1 cellular context compared by ENCODE assay signal in the genomic region with DNA sequence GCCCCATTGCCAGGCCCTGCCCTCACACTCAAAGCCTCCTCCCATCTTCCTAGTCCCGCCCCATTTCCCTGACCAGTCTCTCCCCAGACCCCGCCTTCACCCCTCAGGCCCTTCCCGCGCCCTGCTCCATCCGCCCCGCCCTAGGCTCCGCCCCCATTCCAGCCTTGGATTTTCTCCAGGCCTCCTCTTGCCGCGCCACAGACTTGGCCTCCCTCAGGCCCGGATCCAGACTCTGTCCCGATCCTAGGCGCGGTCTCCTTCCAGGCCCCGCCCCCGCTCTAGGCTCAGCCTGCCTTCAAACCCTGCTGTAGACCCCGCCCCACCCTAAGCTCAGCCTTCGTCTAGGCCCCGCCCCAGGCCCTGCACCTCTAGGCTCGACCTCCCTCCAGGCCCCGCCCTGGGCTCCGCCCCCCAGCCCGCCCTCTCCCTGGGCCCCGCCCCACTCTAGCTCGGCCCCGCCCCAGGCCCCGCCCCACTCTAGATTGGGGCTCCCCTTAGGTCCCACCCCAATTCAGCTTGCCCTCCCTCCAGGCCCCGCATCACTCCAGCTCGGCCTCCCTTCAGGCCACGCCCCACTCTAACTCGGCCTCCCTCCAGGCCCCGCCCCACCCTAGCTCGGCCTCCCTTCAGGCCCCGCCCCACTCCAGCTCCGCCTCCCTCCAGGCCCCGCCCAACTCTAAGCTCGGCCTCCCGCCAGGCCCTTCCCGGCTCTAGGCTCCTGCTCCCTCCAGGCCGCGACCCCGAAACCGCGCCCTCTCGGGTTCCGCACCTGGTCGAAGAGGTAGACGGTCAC.
TF ChIP-seq lines count a peak whose summit lies in the region.

No MANE protein-coding gene starts in this region.

TF ChIP-seq in K562, 482 proteins besides CTCF, POLR2A, EP300 and RAD21 (continued from another document and continues in another):
- TF ChIP-seq, protein P1, sequence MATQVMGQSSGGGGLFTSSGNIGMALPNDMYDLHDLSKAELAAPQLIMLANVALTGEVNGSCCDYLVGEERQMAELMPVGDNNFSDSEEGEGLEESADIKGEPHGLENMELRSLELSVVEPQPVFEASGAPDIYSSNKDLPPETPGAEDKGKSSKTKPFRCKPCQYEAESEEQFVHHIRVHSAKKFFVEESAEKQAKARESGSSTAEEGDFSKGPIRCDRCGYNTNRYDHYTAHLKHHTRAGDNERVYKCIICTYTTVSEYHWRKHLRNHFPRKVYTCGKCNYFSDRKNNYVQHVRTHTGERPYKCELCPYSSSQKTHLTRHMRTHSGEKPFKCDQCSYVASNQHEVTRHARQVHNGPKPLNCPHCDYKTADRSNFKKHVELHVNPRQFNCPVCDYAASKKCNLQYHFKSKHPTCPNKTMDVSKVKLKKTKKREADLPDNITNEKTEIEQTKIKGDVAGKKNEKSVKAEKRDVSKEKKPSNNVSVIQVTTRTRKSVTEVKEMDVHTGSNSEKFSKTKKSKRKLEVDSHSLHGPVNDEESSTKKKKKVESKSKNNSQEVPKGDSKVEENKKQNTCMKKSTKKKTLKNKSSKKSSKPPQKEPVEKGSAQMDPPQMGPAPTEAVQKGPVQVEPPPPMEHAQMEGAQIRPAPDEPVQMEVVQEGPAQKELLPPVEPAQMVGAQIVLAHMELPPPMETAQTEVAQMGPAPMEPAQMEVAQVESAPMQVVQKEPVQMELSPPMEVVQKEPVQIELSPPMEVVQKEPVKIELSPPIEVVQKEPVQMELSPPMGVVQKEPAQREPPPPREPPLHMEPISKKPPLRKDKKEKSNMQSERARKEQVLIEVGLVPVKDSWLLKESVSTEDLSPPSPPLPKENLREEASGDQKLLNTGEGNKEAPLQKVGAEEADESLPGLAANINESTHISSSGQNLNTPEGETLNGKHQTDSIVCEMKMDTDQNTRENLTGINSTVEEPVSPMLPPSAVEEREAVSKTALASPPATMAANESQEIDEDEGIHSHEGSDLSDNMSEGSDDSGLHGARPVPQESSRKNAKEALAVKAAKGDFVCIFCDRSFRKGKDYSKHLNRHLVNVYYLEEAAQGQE (CRISPR knock-in tag; IDR thresholded peaks at IDR 0.05; ENCODE audit: low read depth): 0 out of 2 replicates have a peak, but pooled peaks have one; percentile 22
- TF ChIP-seq HEY1 (CRISPR knock-in tag; IDR thresholded peaks at IDR 0.05; ENCODE audit: borderline replicate concordance) (0 out of 2 replicates have a peak, but pooled peaks have one; percentile 19), BRCA1 (IDR thresholded peaks at IDR 0.05) (no peak), BRCA1 (CRISPR knock-in tag; IDR thresholded peaks at IDR 0.05) (no peak), NFYB (IDR thresholded peaks at IDR 0.05; ENCODE audit: extremely low read depth, insufficient read length) (no peak), KDM5B (IDR thresholded peaks at IDR 0.05; ENCODE audit: insufficient replicate concordance, low read depth, low read length) (peak; percentile 72), CCNT2 (IDR thresholded peaks at IDR 0.05; ENCODE audit: borderline replicate concordance, extremely low read depth, insufficient read length, low read depth, low read length) (peak; percentile 35), NFIC (IDR thresholded peaks at IDR 0.05) (peak; percentile 46), BCL6 (CRISPR knock-in tag; IDR thresholded peaks at IDR 0.05) (no peak), TEAD1 (CRISPR knock-in tag; IDR thresholded peaks at IDR 0.05) (peak in 1 of 2 experiments; percentile 76; a peak in 1 of 4 replicates), CREB1 (IDR thresholded peaks at IDR 0.05) (peak; percentile 38; the same call in 1 of the 2 replicates), CREB1 (CRISPR knock-in tag; IDR thresholded peaks at IDR 0.05) (no peak), CHCHD3 (CRISPR knock-in tag; IDR thresholded peaks at IDR 0.05) (no peak), ZNF217 (CRISPR knock-in tag; IDR thresholded peaks at IDR 0.05) (no peak), SUPT5H (IDR thresholded peaks at IDR 0.05) (peak; percentile 74), PML (IDR thresholded peaks at IDR 0.05; ENCODE audit: low read length) (peak; percentile 42; the same call in 1 of the 2 replicates), SLC30A9 (CRISPR knock-in tag; IDR thresholded peaks at IDR 0.05) (no peak), TEAD4 (IDR thresholded peaks at IDR 0.05; ENCODE audit: low read length) (0 out of 2 replicates have a peak, but pooled peaks have one; percentile 31), TEAD4 (CRISPR knock-in tag; IDR thresholded peaks at IDR 0.05; ENCODE audit: borderline replicate concordance) (no peak), MEF2D (tag; conservative IDR thresholded peaks at IDR 0.05; ENCODE audit: low read depth) (no peak), ZNF263 (CRISPR knock-in tag; IDR thresholded peaks at IDR 0.05; ENCODE audit: borderline replicate concordance) (peak; percentile 82; the same call in 1 of the 2 replicates), RBFOX2 (IDR thresholded peaks at IDR 0.05; ENCODE audit: low read depth, low read length) (peak; percentile 79), KDM1A (IDR thresholded peaks at IDR 0.05) (no peak), SMARCB1 (IDR thresholded peaks at IDR 0.05; ENCODE audit: insufficient read length, low read depth) (no peak), NCOA1 (IDR thresholded peaks at IDR 0.05; ENCODE audit: low read depth) (no peak), NRF1 (conservative IDR thresholded peaks at IDR 0.05 in 1 of 2, IDR thresholded peaks at IDR 0.05 in 1 of 2) (peak; percentile 20 to 62; a peak in 3 of 4 replicates), SIN3B (IDR thresholded peaks at IDR 0.05; ENCODE audit: low read depth) (no peak), ZNF785 (CRISPR knock-in tag; IDR thresholded peaks at IDR 0.05) (no peak), SIN3A (IDR thresholded peaks at IDR 0.05; ENCODE audit: borderline replicate concordance in 2 of 2, control insufficient read depth in 1 of 2, low read depth in 2 of 2, low read length in 2 of 2) (no peak; a peak in 1 of 4 replicates), FOXJ3 (CRISPR knock-in tag; IDR thresholded peaks at IDR 0.05) (no peak), MYC (IDR thresholded peaks at IDR 0.05; ENCODE audit: low read depth, low read length) (0 out of 2 replicates have a peak, but pooled peaks have one; percentile 18), MYC (CRISPR knock-in tag; IDR thresholded peaks at IDR 0.05; ENCODE audit: borderline replicate concordance, low read depth) (no peak), RB1 (IDR thresholded peaks at IDR 0.05; ENCODE audit: low read depth) (peak; percentile 63; the same call in 1 of the 2 replicates), NFATC3 (IDR thresholded peaks at IDR 0.05) (no peak), POLR2G (IDR thresholded peaks at IDR 0.05; ENCODE audit: low read depth, low read length) (peak; percentile 84)
- TF ChIP-seq, protein P2, sequence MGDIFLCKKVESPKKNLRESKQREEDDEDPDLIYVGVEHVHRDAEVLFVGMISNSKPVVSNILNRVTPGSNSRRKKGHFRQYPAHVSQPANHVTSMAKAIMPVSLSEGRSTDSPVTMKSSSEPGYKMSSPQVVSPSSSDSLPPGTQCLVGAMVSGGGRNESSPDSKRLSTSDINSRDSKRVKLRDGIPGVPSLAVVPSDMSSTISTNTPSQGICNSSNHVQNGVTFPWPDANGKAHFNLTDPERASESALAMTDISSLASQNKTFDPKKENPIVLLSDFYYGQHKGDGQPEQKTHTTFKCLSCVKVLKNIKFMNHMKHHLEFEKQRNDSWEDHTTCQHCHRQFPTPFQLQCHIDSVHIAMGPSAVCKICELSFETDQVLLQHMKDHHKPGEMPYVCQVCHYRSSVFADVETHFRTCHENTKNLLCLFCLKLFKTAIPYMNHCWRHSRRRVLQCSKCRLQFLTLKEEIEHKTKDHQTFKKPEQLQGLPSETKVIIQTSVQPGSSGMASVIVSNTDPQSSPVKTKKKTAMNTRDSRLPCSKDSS (IDR thresholded peaks at IDR 0.05; ENCODE audit: low read depth, partially characterized antibody): no peak
- TF ChIP-seq, protein P3, sequence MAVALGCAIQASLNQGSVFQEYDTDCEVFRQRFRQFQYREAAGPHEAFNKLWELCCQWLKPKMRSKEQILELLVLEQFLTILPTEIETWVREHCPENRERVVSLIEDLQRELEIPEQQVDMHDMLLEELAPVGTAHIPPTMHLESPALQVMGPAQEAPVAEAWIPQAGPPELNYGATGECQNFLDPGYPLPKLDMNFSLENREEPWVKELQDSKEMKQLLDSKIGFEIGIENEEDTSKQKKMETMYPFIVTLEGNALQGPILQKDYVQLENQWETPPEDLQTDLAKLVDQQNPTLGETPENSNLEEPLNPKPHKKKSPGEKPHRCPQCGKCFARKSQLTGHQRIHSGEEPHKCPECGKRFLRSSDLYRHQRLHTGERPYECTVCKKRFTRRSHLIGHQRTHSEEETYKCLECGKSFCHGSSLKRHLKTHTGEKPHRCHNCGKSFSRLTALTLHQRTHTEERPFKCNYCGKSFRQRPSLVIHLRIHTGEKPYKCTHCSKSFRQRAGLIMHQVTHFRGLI (CRISPR knock-in tag; IDR thresholded peaks at IDR 0.05): no peak
- TF ChIP-seq, protein P4, sequence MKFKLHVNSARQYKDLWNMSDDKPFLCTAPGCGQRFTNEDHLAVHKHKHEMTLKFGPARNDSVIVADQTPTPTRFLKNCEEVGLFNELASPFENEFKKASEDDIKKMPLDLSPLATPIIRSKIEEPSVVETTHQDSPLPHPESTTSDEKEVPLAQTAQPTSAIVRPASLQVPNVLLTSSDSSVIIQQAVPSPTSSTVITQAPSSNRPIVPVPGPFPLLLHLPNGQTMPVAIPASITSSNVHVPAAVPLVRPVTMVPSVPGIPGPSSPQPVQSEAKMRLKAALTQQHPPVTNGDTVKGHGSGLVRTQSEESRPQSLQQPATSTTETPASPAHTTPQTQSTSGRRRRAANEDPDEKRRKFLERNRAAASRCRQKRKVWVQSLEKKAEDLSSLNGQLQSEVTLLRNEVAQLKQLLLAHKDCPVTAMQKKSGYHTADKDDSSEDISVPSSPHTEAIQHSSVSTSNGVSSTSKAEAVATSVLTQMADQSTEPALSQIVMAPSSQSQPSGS (CRISPR knock-in tag; IDR thresholded peaks at IDR 0.05): no peak
- TF ChIP-seq, protein P5, sequence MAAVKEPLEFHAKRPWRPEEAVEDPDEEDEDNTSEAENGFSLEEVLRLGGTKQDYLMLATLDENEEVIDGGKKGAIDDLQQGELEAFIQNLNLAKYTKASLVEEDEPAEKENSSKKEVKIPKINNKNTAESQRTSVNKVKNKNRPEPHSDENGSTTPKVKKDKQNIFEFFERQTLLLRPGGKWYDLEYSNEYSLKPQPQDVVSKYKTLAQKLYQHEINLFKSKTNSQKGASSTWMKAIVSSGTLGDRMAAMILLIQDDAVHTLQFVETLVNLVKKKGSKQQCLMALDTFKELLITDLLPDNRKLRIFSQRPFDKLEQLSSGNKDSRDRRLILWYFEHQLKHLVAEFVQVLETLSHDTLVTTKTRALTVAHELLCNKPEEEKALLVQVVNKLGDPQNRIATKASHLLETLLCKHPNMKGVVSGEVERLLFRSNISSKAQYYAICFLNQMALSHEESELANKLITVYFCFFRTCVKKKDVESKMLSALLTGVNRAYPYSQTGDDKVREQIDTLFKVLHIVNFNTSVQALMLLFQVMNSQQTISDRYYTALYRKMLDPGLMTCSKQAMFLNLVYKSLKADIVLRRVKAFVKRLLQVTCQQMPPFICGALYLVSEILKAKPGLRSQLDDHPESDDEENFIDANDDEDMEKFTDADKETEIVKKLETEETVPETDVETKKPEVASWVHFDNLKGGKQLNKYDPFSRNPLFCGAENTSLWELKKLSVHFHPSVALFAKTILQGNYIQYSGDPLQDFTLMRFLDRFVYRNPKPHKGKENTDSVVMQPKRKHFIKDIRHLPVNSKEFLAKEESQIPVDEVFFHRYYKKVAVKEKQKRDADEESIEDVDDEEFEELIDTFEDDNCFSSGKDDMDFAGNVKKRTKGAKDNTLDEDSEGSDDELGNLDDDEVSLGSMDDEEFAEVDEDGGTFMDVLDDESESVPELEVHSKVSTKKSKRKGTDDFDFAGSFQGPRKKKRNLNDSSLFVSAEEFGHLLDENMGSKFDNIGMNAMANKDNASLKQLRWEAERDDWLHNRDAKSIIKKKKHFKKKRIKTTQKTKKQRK (IDR thresholded peaks at IDR 0.05; ENCODE audit: borderline replicate concordance, low read depth, low read length): no peak
- TF ChIP-seq, protein P6, sequence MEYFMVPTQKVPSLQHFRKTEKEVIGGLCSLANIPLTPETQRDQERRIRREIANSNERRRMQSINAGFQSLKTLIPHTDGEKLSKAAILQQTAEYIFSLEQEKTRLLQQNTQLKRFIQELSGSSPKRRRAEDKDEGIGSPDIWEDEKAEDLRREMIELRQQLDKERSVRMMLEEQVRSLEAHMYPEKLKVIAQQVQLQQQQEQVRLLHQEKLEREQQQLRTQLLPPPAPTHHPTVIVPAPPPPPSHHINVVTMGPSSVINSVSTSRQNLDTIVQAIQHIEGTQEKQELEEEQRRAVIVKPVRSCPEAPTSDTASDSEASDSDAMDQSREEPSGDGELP (CRISPR knock-in tag; IDR thresholded peaks at IDR 0.05; ENCODE audit: borderline replicate concordance): peak; percentile 60; the same call in 1 of the 2 replicates
- TF ChIP-seq, protein P7, sequence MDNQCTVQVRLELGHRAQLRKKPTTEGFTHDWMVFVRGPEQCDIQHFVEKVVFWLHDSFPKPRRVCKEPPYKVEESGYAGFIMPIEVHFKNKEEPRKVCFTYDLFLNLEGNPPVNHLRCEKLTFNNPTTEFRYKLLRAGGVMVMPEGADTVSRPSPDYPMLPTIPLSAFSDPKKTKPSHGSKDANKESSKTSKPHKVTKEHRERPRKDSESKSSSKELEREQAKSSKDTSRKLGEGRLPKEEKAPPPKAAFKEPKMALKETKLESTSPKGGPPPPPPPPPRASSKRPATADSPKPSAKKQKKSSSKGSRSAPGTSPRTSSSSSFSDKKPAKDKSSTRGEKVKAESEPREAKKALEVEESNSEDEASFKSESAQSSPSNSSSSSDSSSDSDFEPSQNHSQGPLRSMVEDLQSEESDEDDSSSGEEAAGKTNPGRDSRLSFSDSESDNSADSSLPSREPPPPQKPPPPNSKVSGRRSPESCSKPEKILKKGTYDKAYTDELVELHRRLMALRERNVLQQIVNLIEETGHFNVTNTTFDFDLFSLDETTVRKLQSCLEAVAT (IDR thresholded peaks at IDR 0.05): peak in 1 of 2 experiments; percentile 6; a peak in 1 of 4 replicates
- TF ChIP-seq, protein P8, sequence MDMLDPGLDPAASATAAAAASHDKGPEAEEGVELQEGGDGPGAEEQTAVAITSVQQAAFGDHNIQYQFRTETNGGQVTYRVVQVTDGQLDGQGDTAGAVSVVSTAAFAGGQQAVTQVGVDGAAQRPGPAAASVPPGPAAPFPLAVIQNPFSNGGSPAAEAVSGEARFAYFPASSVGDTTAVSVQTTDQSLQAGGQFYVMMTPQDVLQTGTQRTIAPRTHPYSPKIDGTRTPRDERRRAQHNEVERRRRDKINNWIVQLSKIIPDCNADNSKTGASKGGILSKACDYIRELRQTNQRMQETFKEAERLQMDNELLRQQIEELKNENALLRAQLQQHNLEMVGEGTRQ (CRISPR knock-in tag; IDR thresholded peaks at IDR 0.05): no peak
- TF ChIP-seq, protein P9, sequence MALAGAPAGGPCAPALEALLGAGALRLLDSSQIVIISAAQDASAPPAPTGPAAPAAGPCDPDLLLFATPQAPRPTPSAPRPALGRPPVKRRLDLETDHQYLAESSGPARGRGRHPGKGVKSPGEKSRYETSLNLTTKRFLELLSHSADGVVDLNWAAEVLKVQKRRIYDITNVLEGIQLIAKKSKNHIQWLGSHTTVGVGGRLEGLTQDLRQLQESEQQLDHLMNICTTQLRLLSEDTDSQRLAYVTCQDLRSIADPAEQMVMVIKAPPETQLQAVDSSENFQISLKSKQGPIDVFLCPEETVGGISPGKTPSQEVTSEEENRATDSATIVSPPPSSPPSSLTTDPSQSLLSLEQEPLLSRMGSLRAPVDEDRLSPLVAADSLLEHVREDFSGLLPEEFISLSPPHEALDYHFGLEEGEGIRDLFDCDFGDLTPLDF (CRISPR knock-in tag; IDR thresholded peaks at IDR 0.05): 0 out of 2 replicates have a peak, but pooled peaks have one; percentile 71
